Comparison of ENCODE assay signal across 1 cellular context in genomic region chr6:2222275-2222842, GRCh38.
TF ChIP-seq lines count a peak whose summit lies in the region.

No MANE protein-coding gene starts in this region.

TF ChIP-seq in HepG2, 621 proteins besides CTCF, POLR2A, EP300 and RAD21 (continued from another document):
- no peak for TF ChIP-seq ZNF18 (CRISPR knock-in tag; IDR thresholded peaks at IDR 0.05; ENCODE audit: insufficient replicate concordance)
- TF ChIP-seq, protein P1, sequence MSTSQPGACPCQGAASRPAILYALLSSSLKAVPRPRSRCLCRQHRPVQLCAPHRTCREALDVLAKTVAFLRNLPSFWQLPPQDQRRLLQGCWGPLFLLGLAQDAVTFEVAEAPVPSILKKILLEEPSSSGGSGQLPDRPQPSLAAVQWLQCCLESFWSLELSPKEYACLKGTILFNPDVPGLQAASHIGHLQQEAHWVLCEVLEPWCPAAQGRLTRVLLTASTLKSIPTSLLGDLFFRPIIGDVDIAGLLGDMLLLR (CRISPR knock-in tag; IDR thresholded peaks at IDR 0.05), result 0 out of 2 replicates have a peak, but pooled peaks have one; percentile 28
- TF ChIP-seq SOX13 (IDR thresholded peaks at IDR 0.05), result no peak
- peak in 1 of 2 experiments; percentile 59; a peak in 1 of 4 replicates for TF ChIP-seq SOX13 (CRISPR knock-in tag; conservative IDR thresholded peaks at IDR 0.05 in 1 of 2, IDR thresholded peaks at IDR 0.05 in 1 of 2)
- no peak for TF ChIP-seq SOX6 (IDR thresholded peaks at IDR 0.05)
- 0 out of 2 replicates have a peak, but pooled peaks have one; percentile 24 for TF ChIP-seq SOX6 (CRISPR knock-in tag; IDR thresholded peaks at IDR 0.05)
- TF ChIP-seq TCF7 (IDR thresholded peaks at IDR 0.05; ENCODE audit: low read depth), result 0 out of 2 replicates have a peak, but pooled peaks have one; percentile 5
- 0 out of 2 replicates have a peak, but pooled peaks have one; percentile 31 for TF ChIP-seq ZNF710 (CRISPR knock-in tag; IDR thresholded peaks at IDR 0.05; ENCODE audit: borderline replicate concordance)
- TF ChIP-seq HIVEP1 (CRISPR knock-in tag; IDR thresholded peaks at IDR 0.05), result peak; percentile 25; the same call in 1 of the 2 replicates
- peak; percentile 65; the same call in 1 of the 2 replicates for TF ChIP-seq CEBPG (CRISPR knock-in tag; IDR thresholded peaks at IDR 0.05)
- 0 out of 2 replicates have a peak, but pooled peaks have one; percentile 18 for TF ChIP-seq RARA (CRISPR knock-in tag; IDR thresholded peaks at IDR 0.05)
- TF ChIP-seq ZNF577 (CRISPR knock-in tag; IDR thresholded peaks at IDR 0.05; ENCODE audit: borderline replicate concordance, low read depth), result no peak
- TF ChIP-seq NFKB2 (CRISPR knock-in tag; IDR thresholded peaks at IDR 0.05; ENCODE audit: borderline replicate concordance), result no peak
- no peak for TF ChIP-seq ADNP (CRISPR knock-in tag; IDR thresholded peaks at IDR 0.05)
- TF ChIP-seq, protein P2, sequence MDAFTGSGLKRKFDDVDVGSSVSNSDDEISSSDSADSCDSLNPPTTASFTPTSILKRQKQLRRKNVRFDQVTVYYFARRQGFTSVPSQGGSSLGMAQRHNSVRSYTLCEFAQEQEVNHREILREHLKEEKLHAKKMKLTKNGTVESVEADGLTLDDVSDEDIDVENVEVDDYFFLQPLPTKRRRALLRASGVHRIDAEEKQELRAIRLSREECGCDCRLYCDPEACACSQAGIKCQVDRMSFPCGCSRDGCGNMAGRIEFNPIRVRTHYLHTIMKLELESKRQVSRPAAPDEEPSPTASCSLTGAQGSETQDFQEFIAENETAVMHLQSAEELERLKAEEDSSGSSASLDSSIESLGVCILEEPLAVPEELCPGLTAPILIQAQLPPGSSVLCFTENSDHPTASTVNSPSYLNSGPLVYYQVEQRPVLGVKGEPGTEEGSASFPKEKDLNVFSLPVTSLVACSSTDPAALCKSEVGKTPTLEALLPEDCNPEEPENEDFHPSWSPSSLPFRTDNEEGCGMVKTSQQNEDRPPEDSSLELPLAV (CRISPR knock-in tag; conservative IDR thresholded peaks at IDR 0.05; ENCODE audit: low read depth), result no peak
- TF ChIP-seq BRD4 (CRISPR knock-in tag; IDR thresholded peaks at IDR 0.05), result no peak
- no peak for TF ChIP-seq HNF4G (IDR thresholded peaks at IDR 0.05; ENCODE audit: borderline replicate concordance, low read depth, low read length)
- 0 out of 2 replicates have a peak, but pooled peaks have one; percentile 19 for TF ChIP-seq HNF4G (CRISPR knock-in tag; IDR thresholded peaks at IDR 0.05; ENCODE audit: borderline replicate concordance, low read depth)
- no peak for TF ChIP-seq ZNF10 (CRISPR knock-in tag; IDR thresholded peaks at IDR 0.05; ENCODE audit: borderline replicate concordance, low read depth)
- 0 out of 2 replicates have a peak, but pooled peaks have one; percentile 37 for TF ChIP-seq POGZ (CRISPR knock-in tag; IDR thresholded peaks at IDR 0.05)
- peak; percentile 11; the same call in 1 of the 2 replicates for TF ChIP-seq SNAI1 (CRISPR knock-in tag; IDR thresholded peaks at IDR 0.05; ENCODE audit: borderline replicate concordance)
- TF ChIP-seq FOSL2 (CRISPR knock-in tag; IDR thresholded peaks at IDR 0.05), result peak; percentile 23; the same call in 1 of the 2 replicates
- TF ChIP-seq ZKSCAN8 (CRISPR knock-in tag; IDR thresholded peaks at IDR 0.05; ENCODE audit: borderline replicate concordance), result peak; percentile 39; the same call in 1 of the 2 replicates
- TF ChIP-seq ZNF235 (CRISPR knock-in tag; IDR thresholded peaks at IDR 0.05; ENCODE audit: borderline replicate concordance), result peak; percentile 44; the same call in 1 of the 2 replicates
- TF ChIP-seq ZFP90 (CRISPR knock-in tag; IDR thresholded peaks at IDR 0.05; ENCODE audit: borderline replicate concordance), result 0 out of 2 replicates have a peak, but pooled peaks have one; percentile 9
- no peak for TF ChIP-seq TCF12 (IDR thresholded peaks at IDR 0.05)
- no peak for TF ChIP-seq TCF12 (CRISPR knock-in tag; IDR thresholded peaks at IDR 0.05)
- no peak for TF ChIP-seq MYC (CRISPR knock-in tag; IDR thresholded peaks at IDR 0.05; ENCODE audit: borderline replicate concordance)
- 0 out of 2 replicates have a peak, but pooled peaks have one; percentile 48 for TF ChIP-seq GATAD2A (CRISPR knock-in tag; IDR thresholded peaks at IDR 0.05)
- TF ChIP-seq RBM22 (optimal IDR thresholded peaks at IDR 0.05; ENCODE audit: low read length), result peak; percentile 17
